24 cellular contexts compared by ENCODE assay signal in the genomic region with DNA sequence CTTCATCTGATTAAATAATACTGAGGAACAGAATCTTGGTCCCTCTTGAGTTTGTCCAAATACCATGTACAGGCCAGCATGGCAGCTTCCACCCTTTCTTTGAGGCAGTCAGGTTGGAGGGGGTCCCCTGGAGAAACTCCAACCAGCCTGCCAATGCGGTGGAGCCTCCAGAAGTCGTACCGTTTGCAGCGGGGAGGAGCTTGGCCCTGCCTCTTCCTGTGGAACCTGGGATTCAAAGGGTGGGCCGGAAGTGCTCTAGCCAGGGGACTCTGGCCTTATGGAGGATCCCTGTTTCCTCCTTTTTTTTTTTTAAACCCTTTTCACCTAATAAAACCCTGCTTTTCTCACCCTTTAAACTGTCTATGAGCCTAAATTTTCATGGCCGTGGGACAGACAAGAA.
DNase-seq lines count a peak whose midpoint lies in the region; ATAC-seq and TF ChIP-seq lines count a peak whose summit lies in the region.
"Had no signal": no experiment of that assay in that cellular context is flagged by ENCODE, and none has a peak within 500 bp of the region (broad histone marks: within the 10 kb centered on the region; RNA-seq: fewer than 3 reads in every experiment).

No MANE protein-coding gene starts in this region.

- no peaks in the 10 kb centered on the region for H3F3A ChIP-seq in OCI-LY1 (ENCODE audit: insufficient read depth, low read length)

- peaks cover 61% of the 10 kb centered on the region for H3K4me1 ChIP-seq in OCI-LY1 (ENCODE audit: insufficient read depth, low read length, severe bottlenecking)
- H3K4me1 ChIP-seq in mucosa of descending colon (ENCODE audit: low read depth): no peaks in the 10 kb centered on the region
- H3K4me1 ChIP-seq: gastrocnemius medialis, prostate gland, right lobe of liver, stomach had no signal

- no peak overlapping the region; the same call in 1 of the 2 replicates for H3K9ac ChIP-seq in OCI-LY1 (ENCODE audit: low read length)

- ATAC-seq in GM18519 (IDR thresholded peaks at IDR 0.05; ENCODE audit: low FRiP score, unreplicated experiment): no peak
- ATAC-seq in mucosa of descending colon: no peak
- ATAC-seq: gastrocnemius medialis, GM12878, right lobe of liver had no signal

- no peaks in the 10 kb centered on the region for H3K27me3 Mint-ChIP-seq in neural crest cell (ENCODE audit: low read depth)
- H3K27me3 Mint-ChIP-seq: activated CD4-positive, alpha-beta memory T cell treated with anti-CD3 and anti-CD28 coated beads, Interleukin-2, amount 10 ng/mL, durations not matched to agents 7 days and 5 days; CD4-positive, alpha-beta memory T cell had no signal

- H3K27ac ChIP-seq in OCI-LY1 (ENCODE audit: low read depth, low read length, poor library complexity, severe bottlenecking): peak overlapping the region; percentile 28
- H3K27ac ChIP-seq: gastrocnemius medialis, prostate gland, right lobe of liver, tibial artery had no signal

- no peak overlapping the region for H2AFZ ChIP-seq in OCI-LY1 (ENCODE audit: low read length)

- no peaks in the 10 kb centered on the region for H3K36me3 Mint-ChIP-seq in neural crest cell (ENCODE audit: low read depth)
- H3K36me3 Mint-ChIP-seq: CD4-positive, alpha-beta memory T cell had no signal

- no peaks in the 10 kb centered on the region for H3K9me2 ChIP-seq in OCI-LY1 (ENCODE audit: low read depth, low read length)

- no peak overlapping the region for H3K4me2 ChIP-seq in OCI-LY1 (ENCODE audit: low read length)

- no peaks in the 10 kb centered on the region for H3K27me3 ChIP-seq in H7 (ENCODE audit: control insufficient read depth, insufficient read depth, low read length)
- no peaks in the 10 kb centered on the region for H3K27me3 ChIP-seq in OCI-LY1 (ENCODE audit: insufficient read depth, low read length)
- H3K27me3 ChIP-seq: gastrocnemius medialis, right lobe of liver, stomach, tibial artery had no signal

- no peaks in the 10 kb centered on the region for H3K79me2 ChIP-seq in OCI-LY1 (ENCODE audit: insufficient read depth, low read length)

- intact Hi-C loops in posterior cingulate gyrus (cut with DNase I): no loop called here
- intact Hi-C loops in mucosa of descending colon (cut with DNase I, micrococcal nuclease): no loop called here

- H3K36me3 ChIP-seq in H7 (replicated peaks; ENCODE audit: control insufficient read depth, insufficient read depth, low read length) (no peaks in the 10 kb centered on the region), OCI-LY1 (ENCODE audit: insufficient read depth, low read length) (peaks cover 88% of the 10 kb centered on the region), mucosa of descending colon (ENCODE audit: low read depth) (no peaks in the 10 kb centered on the region)
- H3K36me3 ChIP-seq: gastrocnemius medialis, prostate gland, right lobe of liver, stomach, tibial artery had no signal

- no peaks in the 10 kb centered on the region for H3K9me3 Mint-ChIP-seq in neural crest cell
- H3K9me3 Mint-ChIP-seq: activated CD4-positive, alpha-beta memory T cell treated with anti-CD3 and anti-CD28 coated beads, Interleukin-2, amount 10 ng/mL, durations not matched to agents 7 days and 5 days had no signal

- H3K9me3 ChIP-seq in OCI-LY1 (ENCODE audit: low read length): no peaks in the 10 kb centered on the region
- H3K9me3 ChIP-seq in mucosa of descending colon: no peaks in the 10 kb centered on the region
- H3K9me3 ChIP-seq: gastrocnemius medialis, prostate gland, right lobe of liver, stomach, tibial artery had no signal

- DNase-seq in H7 (peak; percentile 43), ecto neural progenitor cell (ENCODE audit: low spot score) (peak; percentile 57), neural crest cell (ENCODE audit: low read depth, low spot score) (no peak), posterior cingulate gyrus (no peak), mucosa of descending colon (no peak), DMS53 (lab: John Stamatoyannopoulos, UW) (no peak)
- DNase-seq: activated CD4-positive, alpha-beta memory T cell treated with anti-CD3 and anti-CD28 coated beads, Interleukin-2, amount 10 ng/mL, durations not matched to agents 7 days and 5 days; activated CD4-positive, alpha-beta T cell treated with anti-CD3 and anti-CD28 coated beads for 1 hour; activated CD8-positive, alpha-beta memory T cell treated with anti-CD3 and anti-CD28 coated beads, Interleukin-2, amount 50 U/mL, for 4 hours; activated naive CD4-positive, alpha-beta T cell; CD4-positive, alpha-beta memory T cell; cerebellar nuclear complex; EL; gastrocnemius medialis; NCI-H1105 treated with DMSO at 0.1 percent for 48 hours; NCI-H2029; NCI-H510A treated with DMSO at 0.1 percent for 48 hours; right lobe of liver; stomach; tibial artery had no signal

- H3K4me3 Mint-ChIP-seq in neural crest cell: no peak overlapping the region
- H3K4me3 Mint-ChIP-seq: activated CD4-positive, alpha-beta memory T cell treated with anti-CD3 and anti-CD28 coated beads, Interleukin-2, amount 10 ng/mL, durations not matched to agents 7 days and 5 days; CD4-positive, alpha-beta memory T cell had no signal

- no peaks in the 10 kb centered on the region for H4K20me1 ChIP-seq in OCI-LY1 (ENCODE audit: insufficient read depth, low read length)

- peaks cover 28% of the 10 kb centered on the region for H3K4me1 Mint-ChIP-seq in neural crest cell
- H3K4me1 Mint-ChIP-seq: activated CD4-positive, alpha-beta memory T cell treated with anti-CD3 and anti-CD28 coated beads, Interleukin-2, amount 10 ng/mL, durations not matched to agents 7 days and 5 days; CD4-positive, alpha-beta memory T cell had no signal

- peak overlapping the region; percentile 1 for H3K27ac Mint-ChIP-seq in neural crest cell (ENCODE audit: unreplicated experiment)
- H3K27ac Mint-ChIP-seq: activated CD4-positive, alpha-beta memory T cell treated with anti-CD3 and anti-CD28 coated beads, Interleukin-2, amount 10 ng/mL, durations not matched to agents 7 days and 5 days; CD4-positive, alpha-beta memory T cell had no signal

- H3K4me3 ChIP-seq in H7 (ENCODE audit: insufficient read depth, low read depth, low read length) (no peak overlapping the region), OCI-LY1 (ENCODE audit: low read depth, low read length, poor library complexity, severe bottlenecking) (no peak overlapping the region), mucosa of descending colon (no peak overlapping the region)
- H3K4me3 ChIP-seq: gastrocnemius medialis, GM12878, prostate gland, right lobe of liver, stomach, tibial artery had no signal

- TF ChIP-seq CTCF in OCI-LY1 (IDR thresholded peaks at IDR 0.05; ENCODE audit: low read length): no peak
- TF ChIP-seq CTCF in neural crest cell (conservative IDR thresholded peaks at IDR 0.05): no peak
- no peak for TF ChIP-seq CTCF in mucosa of descending colon (IDR thresholded peaks at IDR 0.05)

Comparison
In these comparisons a context has a peak if more than half of its experiments do, and no peak if none do; other contexts are left out.
1. DNase-seq: peak in H7 (single experiment) and ecto neural progenitor cell (single experiment); none in neural crest cell (single experiment), posterior cingulate gyrus (0 of 10), mucosa of descending colon (0 of 3) and DMS53 (single experiment).